In the genomic region with DNA sequence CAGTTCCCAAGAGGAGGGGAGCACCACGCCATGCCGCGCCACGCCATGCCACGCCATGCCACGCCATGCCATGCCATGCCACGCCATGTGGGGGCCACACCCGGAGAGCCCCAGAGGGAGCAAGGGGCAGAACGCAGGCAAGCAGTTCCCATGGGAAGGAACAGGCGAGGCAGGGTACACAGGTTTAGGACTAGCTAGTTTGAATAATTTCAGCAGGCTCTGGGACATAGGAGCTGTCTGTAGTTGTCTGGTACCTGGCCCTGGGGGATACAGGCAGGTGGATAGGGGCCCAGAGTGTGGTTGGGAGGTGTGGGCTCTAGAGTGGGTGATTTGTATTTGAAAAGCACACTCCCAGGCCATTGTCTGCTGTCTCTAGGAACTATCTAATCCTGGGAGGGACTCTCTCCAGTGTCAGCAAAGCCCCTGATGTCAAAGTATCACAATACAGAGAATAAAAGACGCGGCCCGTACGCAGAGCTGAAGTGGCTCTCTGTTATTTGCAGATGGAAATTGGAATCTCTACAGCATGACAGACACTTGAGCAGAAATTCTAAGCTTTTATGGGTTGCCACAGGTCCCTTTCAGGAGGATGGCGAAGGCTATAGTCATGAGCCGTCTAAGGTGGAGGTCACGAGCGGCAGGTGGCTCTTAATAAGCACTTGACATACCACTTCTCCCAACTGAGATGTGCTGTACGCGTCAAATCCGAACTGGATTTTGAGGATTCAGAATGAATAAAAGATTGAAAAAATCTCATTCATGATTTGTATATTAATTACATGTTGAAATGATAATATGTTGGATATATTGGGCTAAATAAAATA, we compare ENCODE assay signal across 13 cellular contexts.
DNase-seq lines count a peak whose midpoint lies in the region; ATAC-seq and TF ChIP-seq lines count a peak whose summit lies in the region.
"Had no signal": no experiment of that assay in that cellular context is flagged by ENCODE, and none has a peak within 500 bp of the region (broad histone marks: within the 10 kb centered on the region; RNA-seq: fewer than 3 reads in every experiment).

No MANE protein-coding gene starts in this region.

- H3K9me3 ChIP-seq in thoracic aorta: no peaks in the 10 kb centered on the region
- H3K9me3 ChIP-seq: neutrophil had no signal

- no peak for TF ChIP-seq CTCF in thoracic aorta (IDR thresholded peaks at IDR 0.05)

- H3K4me3 ChIP-seq in thoracic aorta: no peak overlapping the region
- H3K4me3 ChIP-seq: SJCRH30 had no signal

- H3K27me3 Mint-ChIP-seq in stimulated activated naive B cell treated with anti-CD40 and anti-IgM and Interleukin-4, amounts not matched to agents 10 μg/mL and 1 μg/mL and 100 μg/mL, for 72 hours: peaks cover 47 to 67% of the 10 kb centered on the region in 2 donors

- H3K36me3 ChIP-seq in thoracic aorta: no peaks in the 10 kb centered on the region
- H3K36me3 ChIP-seq: neutrophil, SJCRH30 had no signal

- no peaks in the 10 kb centered on the region for H3K4me1 Mint-ChIP-seq in stimulated activated naive B cell treated with anti-CD40 and anti-IgM and Interleukin-4, amounts not matched to agents 10 μg/mL and 1 μg/mL and 100 μg/mL, for 72 hours
- H3K4me1 Mint-ChIP-seq: IgD-negative memory B cell had no signal

- H3K9me3 Mint-ChIP-seq in stimulated activated naive B cell treated with anti-CD40 and anti-IgM and Interleukin-4, amounts not matched to agents 10 μg/mL and 1 μg/mL and 100 μg/mL, for 72 hours: peaks cover 11% of the 10 kb centered on the region in 2 donors

- H3K27ac ChIP-seq in thoracic aorta: peak overlapping the region; percentile 14 to 66
- H3K27ac ChIP-seq: neutrophil, SJCRH30 had no signal

- no peak overlapping the region for H3K4me3 Mint-ChIP-seq in stimulated activated naive B cell treated with anti-CD40 and anti-IgM and Interleukin-4, amounts not matched to agents 10 μg/mL and 1 μg/mL and 100 μg/mL, for 72 hours
- H3K4me3 Mint-ChIP-seq: IgD-negative memory B cell had no signal

- peak; percentile 39 for DNase-seq in activated effector memory CD4-positive, alpha-beta T cell treated with anti-CD3 and anti-CD28 coated beads, Interleukin-2, amount 50 U/mL, for 16 hours
- no peak for DNase-seq in activated effector memory CD4-positive, alpha-beta T cell treated with Interleukin-2 at 50 U/mL for 16 hours
- DNase-seq in NCI-H2196 treated with DMSO at 0.1 percent for 48 hours (lab: John Stamatoyannopoulos, UW; ENCODE audit: unreplicated experiment) (peak; percentile 96), ecto neural progenitor cell (ENCODE audit: low spot score) (peak; percentile 53), thoracic aorta (ENCODE audit: low spot score) (no peak), cerebellar nuclear complex (lab: John Stamatoyannopoulos, UW) (no peak)
- no peak for DNase-seq in stimulated activated naive B cell treated with anti-CD40 and anti-IgM and Interleukin-4, amounts not matched to agents 10 μg/mL and 1 μg/mL and 100 μg/mL, for 72 hours
- DNase-seq: NCI-H226 had no signal

- H3K36me3 Mint-ChIP-seq in stimulated activated naive B cell treated with anti-CD40 and anti-IgM and Interleukin-4, amounts not matched to agents 10 μg/mL and 1 μg/mL and 100 μg/mL, for 72 hours: peaks cover 0 to 7% of the 10 kb centered on the region in 2 donors

- H3K4me1 ChIP-seq in thoracic aorta (ENCODE audit: control insufficient read depth in 1 of 2, low read depth in 2 of 2): peaks cover 24 to 58% of the 10 kb centered on the region in 2 donors
- H3K4me1 ChIP-seq: SJCRH30 had no signal

- ATAC-seq in thoracic aorta (ENCODE audit: insufficient number of reproducible peaks, low FRiP score, low read depth) (no peak), HG03460 (IDR thresholded peaks at IDR 0.05; ENCODE audit: unreplicated experiment) (no peak)
- ATAC-seq in stimulated activated naive B cell treated with anti-CD40 and anti-IgM and Interleukin-4, amounts not matched to agents 10 μg/mL and 1 μg/mL and 100 μg/mL, for 72 hours (replicated peaks): no peak
- ATAC-seq: HCT116 had no signal

- no peaks in the 10 kb centered on the region for H3K27me3 ChIP-seq in thoracic aorta (replicated peaks; ENCODE audit: insufficient read depth)

- no peak overlapping the region for H3K27ac Mint-ChIP-seq in stimulated activated naive B cell treated with anti-CD40 and anti-IgM and Interleukin-4, amounts not matched to agents 10 μg/mL and 1 μg/mL and 100 μg/mL, for 72 hours

Comparison
In these comparisons a context has a peak if more than half of its experiments do, and no peak if none do; other contexts are left out.
1. DNase-seq: peak in activated effector memory CD4-positive, alpha-beta T cell treated with anti-CD3 and anti-CD28 coated beads, Interleukin-2, amount 50 U/mL, for 16 hours (single experiment), NCI-H2196 treated with DMSO at 0.1 percent for 48 hours (single experiment) and ecto neural progenitor cell (single experiment); none in activated effector memory CD4-positive, alpha-beta T cell treated with Interleukin-2 at 50 U/mL for 16 hours (single experiment), thoracic aorta (single experiment), cerebellar nuclear complex (0 of 2) and stimulated activated naive B cell treated with anti-CD40 and anti-IgM and Interleukin-4, amounts not matched to agents 10 μg/mL and 1 μg/mL and 100 μg/mL, for 72 hours (single experiment).